1 cellular context compared by ENCODE assay signal in genomic region chr9:20611751-20612287, GRCh38.
TF ChIP-seq lines count a peak whose summit lies in the region.

No MANE protein-coding gene starts in this region.

TF ChIP-seq in HepG2, 621 proteins besides CTCF, POLR2A, EP300 and RAD21 (continued from another document):
- no peak for TF ChIP-seq KIAA2018 (CRISPR knock-in tag; IDR thresholded peaks at IDR 0.05; ENCODE audit: borderline replicate concordance)
- no peak for TF ChIP-seq PPARG (CRISPR knock-in tag; conservative IDR thresholded peaks at IDR 0.05)
- TF ChIP-seq ZNF879 (CRISPR knock-in tag; IDR thresholded peaks at IDR 0.05): no peak
- no peak for TF ChIP-seq NR3C1 (CRISPR knock-in tag; IDR thresholded peaks at IDR 0.05)
- no peak for TF ChIP-seq ZBTB1 (CRISPR knock-in tag; IDR thresholded peaks at IDR 0.05; ENCODE audit: borderline replicate concordance)
- TF ChIP-seq ZMYM2 (CRISPR knock-in tag; IDR thresholded peaks at IDR 0.05): no peak
- no peak for TF ChIP-seq NR1H2 (CRISPR knock-in tag; IDR thresholded peaks at IDR 0.05; ENCODE audit: borderline replicate concordance, low read depth)
- no peak for TF ChIP-seq ZNF350 (CRISPR knock-in tag; IDR thresholded peaks at IDR 0.05; ENCODE audit: borderline replicate concordance, low read depth)
- no peak for TF ChIP-seq KDM6A (CRISPR knock-in tag; IDR thresholded peaks at IDR 0.05; ENCODE audit: low read depth)
- no peak for TF ChIP-seq ETV6 (CRISPR knock-in tag; conservative IDR thresholded peaks at IDR 0.05)
- TF ChIP-seq CBX2 (IDR thresholded peaks at IDR 0.05; ENCODE audit: low read depth, low read length): no peak
- TF ChIP-seq CBX2 (CRISPR knock-in tag; IDR thresholded peaks at IDR 0.05; ENCODE audit: low read depth): no peak
- TF ChIP-seq JUNB (CRISPR knock-in tag; IDR thresholded peaks at IDR 0.05; ENCODE audit: borderline replicate concordance): peak; percentile 53; the same call in 1 of the 2 replicates
- TF ChIP-seq RAD51 (IDR thresholded peaks at IDR 0.05; ENCODE audit: borderline replicate concordance): no peak
- no peak for TF ChIP-seq ELF1 (CRISPR knock-in tag; IDR thresholded peaks at IDR 0.05)
- 0 out of 2 replicates have a peak, but pooled peaks have one; percentile 20 for TF ChIP-seq JUND (CRISPR knock-in tag; IDR thresholded peaks at IDR 0.05)
- TF ChIP-seq GFI1 (CRISPR knock-in tag; IDR thresholded peaks at IDR 0.05; ENCODE audit: borderline replicate concordance): no peak
- no peak for TF ChIP-seq SP5 (CRISPR knock-in tag; IDR thresholded peaks at IDR 0.05; ENCODE audit: borderline replicate concordance, low read depth)
- TF ChIP-seq RCOR2 (CRISPR knock-in tag; IDR thresholded peaks at IDR 0.05): no peak
- TF ChIP-seq CENPX (CRISPR knock-in tag; IDR thresholded peaks at IDR 0.05): no peak
- 0 out of 2 replicates have a peak, but pooled peaks have one; percentile 30 for TF ChIP-seq HHEX (CRISPR knock-in tag; IDR thresholded peaks at IDR 0.05)
- TF ChIP-seq ZNF512B (CRISPR knock-in tag; IDR thresholded peaks at IDR 0.05; ENCODE audit: borderline replicate concordance): no peak
- no peak for TF ChIP-seq MTERF4 (CRISPR knock-in tag; IDR thresholded peaks at IDR 0.05)
- no peak for TF ChIP-seq ARNT2 (CRISPR knock-in tag; IDR thresholded peaks at IDR 0.05; ENCODE audit: low read depth)
- TF ChIP-seq NAIF1 (CRISPR knock-in tag; IDR thresholded peaks at IDR 0.05; ENCODE audit: borderline replicate concordance): no peak
- TF ChIP-seq SNAPC2 (CRISPR knock-in tag; IDR thresholded peaks at IDR 0.05): no peak
- TF ChIP-seq ZNF850 (CRISPR knock-in tag; conservative IDR thresholded peaks at IDR 0.05): no peak
- TF ChIP-seq ISL2 (CRISPR knock-in tag; IDR thresholded peaks at IDR 0.05): 0 out of 2 replicates have a peak, but pooled peaks have one; percentile 19
- TF ChIP-seq ATF5 (CRISPR knock-in tag; IDR thresholded peaks at IDR 0.05; ENCODE audit: low read depth): no peak
